Comparison of ENCODE assay signal across 30 cellular contexts in the genomic region with DNA sequence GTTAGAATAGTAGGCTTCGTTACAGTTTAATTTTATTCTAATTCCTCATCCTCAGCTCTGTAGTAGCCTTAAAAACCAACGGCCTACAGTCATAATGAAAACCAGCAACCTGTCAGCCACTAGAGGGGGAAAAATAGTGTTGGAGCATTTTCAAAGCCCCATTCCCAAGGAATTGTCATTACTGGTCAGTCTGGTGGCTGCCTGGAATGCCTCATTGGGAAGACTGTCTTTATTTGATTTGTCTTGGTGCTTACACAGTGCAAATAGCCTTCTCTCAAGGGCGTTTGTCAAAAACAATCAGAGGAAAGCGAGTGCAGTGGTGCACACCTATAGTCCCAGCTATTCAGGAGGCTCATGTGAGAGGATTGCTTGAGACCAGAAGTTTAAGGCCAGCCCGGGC. TPM values are rescaled to one million over a fixed set of nuclear protein-coding genes. Genes with fewer than 3 reads are reported as not detected.
DNase-seq lines count a peak whose midpoint lies in the region; ATAC-seq and TF ChIP-seq lines count a peak whose summit lies in the region.
"Had no signal": no experiment of that assay in that cellular context is flagged by ENCODE, and none has a peak within 500 bp of the region (broad histone marks: within the 10 kb centered on the region; RNA-seq: fewer than 3 reads in every experiment).

No MANE protein-coding gene starts in this region.

- H3K27ac ChIP-seq in C4-2B (no peak overlapping the region), Panc1 (ENCODE audit: low read length) (no peak overlapping the region), neutrophil (peak overlapping the region; percentile 51)
- H3K27ac ChIP-seq: colonic mucosa, gastroesophageal sphincter, HL-60, transverse colon had no signal

- no peak for ATAC-seq in Panc1
- ATAC-seq: activated T-cell treated with anti-CD3 and anti-CD28 coated beads, Interleukin-2, amount 50 U/mL, for 4 hours; gastroesophageal sphincter; left lobe of liver; naive thymus-derived CD8-positive, alpha-beta T cell; PC-3 had no signal

- in situ Hi-C loops in Panc1 (cut with HindIII; ENCODE audit: low pct_unique_long_range_greater_than_20kb, low sequenced_read_pairs): no loop called here

- POLR2A ChIA-PET in Panc1 (lab: Charles Lee): interaction anchor here (0.6 kb wide), 1 partner anchor 15 kb away, joined by 5 read pairs; no protein-coding TSS in a partner anchor

- H3K9me3 ChIP-seq in Panc1 (ENCODE audit: control insufficient read depth, insufficient read depth, low read depth, low read length) (peaks cover 14% of the 10 kb centered on the region; the same call in 1 of the 2 replicates), neutrophil (no peaks in the 10 kb centered on the region)
- H3K9me3 ChIP-seq: colonic mucosa had no signal

- intact Hi-C loops in Panc1 (cut with micrococcal nuclease; ENCODE audit: unreplicated experiment): no loop called here

- DNase-seq in Panc1 (ENCODE audit: low read depth, low spot score): no peak
- no peak for DNase-seq in choroid plexus epithelial cell (ENCODE audit: low read depth)
- no peak for DNase-seq in NCI-H345 (lab: John Stamatoyannopoulos, UW)
- DNase-seq in NCI-H146 (lab: John Stamatoyannopoulos, UW): no peak
- DNase-seq in activated naive CD4-positive, alpha-beta T cell treated with Interleukin-2 at 50 U/mL for 16 hours: no peak
- no peak for DNase-seq in H7
- DNase-seq: activated CD4-positive, alpha-beta T cell treated with anti-CD3 and anti-CD28 coated beads, Interleukin-2, amount 10 ng/mL, durations not matched to agents 7 days and 5 days; activated T-cell treated with anti-CD3 and anti-CD28 coated beads, Interleukin-2, amount 50 U/mL, for 4 hours; colonic mucosa; DND-41; effector memory CD4-positive, alpha-beta T cell; hippocampal formation; mesendoderm; naive thymus-derived CD8-positive, alpha-beta T cell; NCI-H1694 treated with DMSO at 0.1 percent for 48 hours; NCI-H2171 treated with DMSO at 0.1 percent for 48 hours; NCI-H524 treated with DMSO at 0.1 percent for 48 hours; NK-92 treated with Interleukin-12 subunit alpha and Interleukin-12 subunit beta, amount 100 ng/mL, for 24 hours; occipital lobe; PC-3; SIG-M5; T-helper 9 cell; transverse colon had no signal

- TF ChIP-seq CTCF in C4-2B (conservative IDR thresholded peaks at IDR 0.05) (0 out of 2 replicates have a peak, but pooled peaks have one; percentile 5), Panc1 (IDR thresholded peaks at IDR 0.05) (peak; percentile 11; the same call in 1 of the 2 replicates), choroid plexus epithelial cell (conservative IDR thresholded peaks at IDR 0.05; ENCODE audit: low read depth, low read length) (peak; percentile 14), neutrophil (IDR thresholded peaks at IDR 0.05) (no peak)

- H3K4me3 ChIP-seq in Panc1 (ENCODE audit: low read depth in 2 of 2, low read length in 2 of 2) (no peak overlapping the region), choroid plexus epithelial cell (ENCODE audit: low read depth, low read length) (no peak overlapping the region), neutrophil (ENCODE audit: low read depth in 1 of 2, low read length in 1 of 2) (no peak overlapping the region), H7 (ENCODE audit: insufficient read depth, low read depth, low read length) (no peak overlapping the region)
- H3K4me3 ChIP-seq: colonic mucosa, gastroesophageal sphincter, transverse colon had no signal

- no TSS peak for BruUV-seq in Panc1 (replicated peaks; lab: Mats Ljungman, UMichigan)

- CTCF ChIA-PET in Panc1 (lab: Charles Lee): no interaction called here

- H3K27me3 ChIP-seq in Panc1 (ENCODE audit: control insufficient read depth, insufficient read depth, low read length) (no peaks in the 10 kb centered on the region), neutrophil (no peaks in the 10 kb centered on the region), H7 (ENCODE audit: control insufficient read depth, insufficient read depth, low read length) (no peaks in the 10 kb centered on the region; the same call in 1 of the 2 replicates)
- H3K27me3 ChIP-seq: colonic mucosa, transverse colon had no signal

- no peaks in the 10 kb centered on the region; the same call in 1 of the 2 replicates for H3K36me3 ChIP-seq in Panc1 (ENCODE audit: control insufficient read depth, insufficient read depth, low read length)
- H3K36me3 ChIP-seq in neutrophil: no peaks in the 10 kb centered on the region
- H3K36me3 ChIP-seq in H7 (replicated peaks; ENCODE audit: control insufficient read depth, insufficient read depth, low read length): no peaks in the 10 kb centered on the region
- H3K36me3 ChIP-seq: colonic mucosa, gastroesophageal sphincter, transverse colon had no signal

- H3K4me1 ChIP-seq in Panc1 (ENCODE audit: control insufficient read depth, insufficient read depth, low read length) (no peaks in the 10 kb centered on the region; the same call in 1 of the 2 replicates), neutrophil (ENCODE audit: control insufficient read depth in 1 of 2, insufficient read depth in 1 of 2, low read depth in 1 of 2, low read length in 1 of 2) (peaks cover 43 to 44% of the 10 kb centered on the region in 2 experiments)
- H3K4me1 ChIP-seq: colonic mucosa had no signal

RNA-seq across cellular contexts. Expression of a gene that starts 4.7 kb away (rescaled TPM):
- total RNA-seq in Panc1 (2021; ENCODE audit: unreplicated experiment): 62.1 TPM
- 44.4 TPM for polyA plus RNA-seq in Panc1 (2012; ENCODE audit: insufficient read length)
- 5.0 and 6.1 TPM in 2 replicates for total RNA-seq in H7 (2014; rRNA removed; shearing (Covaris generic))
- polyA plus RNA-seq: naive thymus-derived CD8-positive, alpha-beta T cell had no signal

RNA-seq across cellular contexts. Expression of a gene that starts 34.6 kb away (rescaled TPM):
- total RNA-seq in Panc1 (2021; ENCODE audit: unreplicated experiment): 311 TPM
- polyA plus RNA-seq in Panc1 (2012; ENCODE audit: insufficient read length): 316 TPM
- 33.7 and 36.7 TPM in 2 replicates for total RNA-seq in H7 (2014; rRNA removed; shearing (Covaris generic))
- total RNA-seq: activated CD4-positive, alpha-beta T cell treated with anti-CD3 and anti-CD28 coated beads, Interleukin-2, amount 10 ng/mL, durations not matched to agents 7 days and 5 days; PC-3 had no signal
- polyA plus RNA-seq: CD14-positive monocyte; naive thymus-derived CD8-positive, alpha-beta T cell had no signal

RNA-seq across cellular contexts. Expression of a gene that starts 52.9 kb away (rescaled TPM):
- total RNA-seq in Panc1 (2021; ENCODE audit: unreplicated experiment): 1.4 TPM
- 0.44 TPM for polyA plus RNA-seq in Panc1 (2012; ENCODE audit: insufficient read length)
- 0.24 TPM in 1 of 2 replicates, not detected in the other for total RNA-seq in H7 (2014; rRNA removed; shearing (Covaris generic))
- total RNA-seq: activated CD4-positive, alpha-beta T cell treated with anti-CD3 and anti-CD28 coated beads, Interleukin-2, amount 10 ng/mL, durations not matched to agents 7 days and 5 days; activated T-cell treated with anti-CD3 and anti-CD28 coated beads, Interleukin-2, amount 50 U/mL, for 4 hours; left lobe of liver; LHCN-M2; naive thymus-derived CD8-positive, alpha-beta T cell; occipital lobe had no signal
- polyA plus RNA-seq: naive thymus-derived CD8-positive, alpha-beta T cell had no signal
